21 cellular contexts compared by ENCODE assay signal in the genomic region with DNA sequence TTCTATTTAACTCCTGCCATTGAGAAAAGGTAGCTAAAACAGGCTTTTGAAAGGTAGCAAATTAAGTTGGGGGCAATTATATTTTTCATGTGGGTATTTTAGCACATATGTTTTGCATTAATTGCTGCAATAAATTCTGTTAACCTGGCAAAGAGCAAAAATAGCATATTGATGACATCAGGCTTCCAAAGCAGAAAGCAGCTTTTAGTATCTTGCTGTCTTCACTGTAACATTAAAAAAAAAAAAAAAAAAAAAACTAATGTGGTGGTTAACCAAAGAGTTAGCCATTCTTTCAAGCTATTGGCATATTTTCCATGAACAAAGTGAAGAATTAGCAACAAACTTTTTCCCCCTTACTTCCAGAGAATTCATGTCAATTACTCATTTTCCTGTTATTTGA. TPM values are rescaled to one million over a fixed set of nuclear protein-coding genes. Genes with fewer than 3 reads are reported as not detected.
"Had no signal": no experiment of that assay in that cellular context is flagged by ENCODE, and none has a peak within 500 bp of the region (broad histone marks: within the 10 kb centered on the region; RNA-seq: fewer than 3 reads in every experiment).

No MANE protein-coding gene starts in this region.

- DNase-seq: activated CD4-positive, alpha-beta memory T cell treated with anti-CD3 and anti-CD28 coated beads for 36 hours; activated CD4-positive, alpha-beta T cell treated with anti-CD3 and anti-CD28 coated beads for 48 hours; activated gamma-delta T cell treated with Interleukin-2 at 50 U/mL for 16 hours; activated T-cell treated with anti-CD3 and anti-CD28 coated beads, Interleukin-2, amount 50 U/mL, for 72 hours; aorta; cerebellar nuclear complex; cortex of kidney; endodermal cell; esophagus squamous epithelium; foreskin melanocyte; immature natural killer cell; midbrain; natural killer cell; retina; spleen; stimulated activated CD4-positive, alpha-beta T cell treated with anti-CD3 and anti-CD28 coated beads, Interleukin-4, amount 100 ng/mL, for 1 hour; stimulated activated naive CD4-positive, alpha-beta T cell; SW 1271; T-helper 17 cell; upper lobe of left lung had no signal

- H3K9me3 ChIP-seq: esophagus squamous epithelium, spleen, thoracic aorta, upper lobe of left lung had no signal

- H3K36me3 ChIP-seq: esophagus squamous epithelium, spleen, thoracic aorta, upper lobe of left lung had no signal

- H3K4me3 ChIP-seq: esophagus squamous epithelium, spleen, thoracic aorta, upper lobe of left lung had no signal

- ATAC-seq: activated T-cell treated with anti-CD3 and anti-CD28 coated beads, Interleukin-2, amount 50 U/mL, for 72 hours; natural killer cell; T-helper 17 cell had no signal

- H3K27ac ChIP-seq: esophagus squamous epithelium, spleen, thoracic aorta, upper lobe of left lung had no signal

RNA-seq across cellular contexts. Expression of a gene that starts 9.1 kb away (rescaled TPM):
- total RNA-seq: activated CD4-positive, alpha-beta memory T cell treated with anti-CD3 and anti-CD28 coated beads for 36 hours; natural killer cell; T-helper 17 cell had no signal
- polyA plus RNA-seq: immature natural killer cell had no signal
